In the genomic region with DNA sequence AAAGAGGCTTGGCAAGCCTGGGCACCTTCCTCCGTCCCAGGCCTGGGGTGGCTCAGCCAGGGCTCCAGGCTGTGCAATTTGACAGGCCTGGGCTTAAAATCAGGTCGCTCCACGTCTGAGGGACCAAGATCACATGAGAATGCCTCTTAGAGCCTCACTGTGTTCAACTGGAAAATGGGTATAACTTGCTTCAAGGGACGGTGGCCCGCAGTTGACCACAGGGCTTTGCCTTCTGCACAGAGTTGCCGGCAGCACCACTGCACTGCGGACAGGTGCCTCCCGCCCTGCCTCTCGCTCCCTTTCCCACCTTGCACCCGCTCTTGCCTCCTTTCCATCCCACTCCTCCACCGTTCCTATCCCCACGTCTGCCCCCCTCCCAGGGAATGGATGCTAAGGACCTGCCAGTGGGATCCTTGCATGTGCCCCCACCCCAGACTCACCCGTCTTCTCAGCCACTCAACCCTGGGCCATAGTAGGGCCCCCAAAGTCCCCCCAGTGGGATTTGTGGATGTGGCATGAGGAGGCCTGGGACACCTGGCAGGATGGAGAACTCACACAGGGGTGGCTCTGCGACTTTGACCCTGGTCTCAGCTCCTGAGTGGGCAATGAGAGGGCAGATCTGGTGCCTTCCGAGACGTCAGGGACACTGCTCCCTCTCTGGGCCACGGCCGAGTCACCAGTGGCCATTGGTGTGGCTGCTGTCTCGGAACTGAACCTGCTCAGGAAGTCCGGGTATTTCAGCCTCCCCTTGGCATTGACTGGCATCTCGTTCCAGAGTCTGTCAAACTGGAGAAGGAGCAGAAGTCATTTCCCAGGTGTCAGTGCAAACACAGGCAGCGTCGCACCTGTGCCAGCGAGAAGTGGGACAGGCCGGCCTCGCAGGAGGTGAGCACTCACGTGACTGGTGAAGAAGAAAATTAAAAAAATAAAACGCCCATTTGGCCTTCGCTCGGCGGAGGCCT, we compare ENCODE assay signal across 18 cellular contexts.
"Had no signal": no experiment of that assay in that cellular context is flagged by ENCODE, and none has a peak within 500 bp of the region (broad histone marks: within the 10 kb centered on the region; RNA-seq: fewer than 3 reads in every experiment).

No MANE protein-coding gene starts in this region.

- ATAC-seq: activated CD8-positive, alpha-beta T cell treated with anti-CD3 and anti-CD28 coated beads, Interleukin-2, amount 10 ng/mL, durations not matched to agents 7 days and 5 days; activated T-cell treated with anti-CD3 and anti-CD28 coated beads, Interleukin-2, amount 50 U/mL, for 4 hours; K562; T-helper 17 cell had no signal

- H3K4me3 Mint-ChIP-seq: activated CD8-positive, alpha-beta T cell treated with anti-CD3 and anti-CD28 coated beads, Interleukin-2, amount 10 ng/mL, durations not matched to agents 7 days and 5 days; activated naive CD4-positive, alpha-beta T cell treated with anti-CD3 and anti-CD28 coated beads, Interleukin-2, amount 10 ng/mL, durations not matched to agents 7 days and 5 days; activated naive CD8-positive, alpha-beta T cell treated with anti-CD3 and anti-CD28 coated beads for 36 hours; activated T-cell treated with anti-CD3 and anti-CD28 coated beads, Interleukin-2, amount 50 U/mL, for 4 hours; T-helper 17 cell had no signal

- H3K4me1 Mint-ChIP-seq: activated naive CD4-positive, alpha-beta T cell treated with anti-CD3 and anti-CD28 coated beads, Interleukin-2, amount 10 ng/mL, durations not matched to agents 7 days and 5 days; activated naive CD8-positive, alpha-beta T cell treated with anti-CD3 and anti-CD28 coated beads for 36 hours; T-helper 17 cell had no signal

- H3K36me3 Mint-ChIP-seq: activated naive CD4-positive, alpha-beta T cell treated with anti-CD3 and anti-CD28 coated beads, Interleukin-2, amount 10 ng/mL, durations not matched to agents 7 days and 5 days; activated naive CD8-positive, alpha-beta T cell treated with anti-CD3 and anti-CD28 coated beads for 36 hours had no signal

- DNase-seq: activated CD4-positive, alpha-beta T cell treated with anti-CD3 and anti-CD28 coated beads for 4 hours; activated CD4-positive, alpha-beta T cell treated with anti-CD3 and anti-CD28 coated beads, Interleukin-2, amount 50 U/mL, for 4 hours; activated CD4-positive, CD25-positive, alpha-beta regulatory T cell; activated CD8-positive, alpha-beta T cell treated with anti-CD3 and anti-CD28 coated beads, Interleukin-2, amount 10 ng/mL, durations not matched to agents 7 days and 5 days; activated gamma-delta T cell treated with Interleukin-2 at 50 U/mL for 16 hours; activated naive CD4-positive, alpha-beta T cell treated with anti-CD3 and anti-CD28 coated beads, Interleukin-2, amount 10 ng/mL, durations not matched to agents 7 days and 5 days; activated naive CD8-positive, alpha-beta T cell treated with anti-CD3 and anti-CD28 coated beads for 36 hours; activated T-cell treated with anti-CD3 and anti-CD28 coated beads, Interleukin-2, amount 50 U/mL, for 4 hours; brain microvascular endothelial cell; Karpas-422; NCI-H1105 treated with DMSO at 0.1 percent for 48 hours; NCI-H1436 treated with DMSO at 0.1 percent for 48 hours; NCI-H2171 treated with DMSO at 0.1 percent for 48 hours; NCI-H226; SIG-M5; T-helper 17 cell; T-helper 9 cell had no signal

- H3K9me3 Mint-ChIP-seq: activated naive CD4-positive, alpha-beta T cell treated with anti-CD3 and anti-CD28 coated beads, Interleukin-2, amount 10 ng/mL, durations not matched to agents 7 days and 5 days; activated naive CD8-positive, alpha-beta T cell treated with anti-CD3 and anti-CD28 coated beads for 36 hours; activated T-cell treated with anti-CD3 and anti-CD28 coated beads, Interleukin-2, amount 50 U/mL, for 4 hours had no signal

- H3K27ac Mint-ChIP-seq: activated CD8-positive, alpha-beta T cell treated with anti-CD3 and anti-CD28 coated beads, Interleukin-2, amount 10 ng/mL, durations not matched to agents 7 days and 5 days; activated naive CD4-positive, alpha-beta T cell treated with anti-CD3 and anti-CD28 coated beads, Interleukin-2, amount 10 ng/mL, durations not matched to agents 7 days and 5 days; activated naive CD8-positive, alpha-beta T cell treated with anti-CD3 and anti-CD28 coated beads for 36 hours; T-helper 17 cell had no signal
